ENCODE assay signal across 9 cellular contexts in the genomic region with DNA sequence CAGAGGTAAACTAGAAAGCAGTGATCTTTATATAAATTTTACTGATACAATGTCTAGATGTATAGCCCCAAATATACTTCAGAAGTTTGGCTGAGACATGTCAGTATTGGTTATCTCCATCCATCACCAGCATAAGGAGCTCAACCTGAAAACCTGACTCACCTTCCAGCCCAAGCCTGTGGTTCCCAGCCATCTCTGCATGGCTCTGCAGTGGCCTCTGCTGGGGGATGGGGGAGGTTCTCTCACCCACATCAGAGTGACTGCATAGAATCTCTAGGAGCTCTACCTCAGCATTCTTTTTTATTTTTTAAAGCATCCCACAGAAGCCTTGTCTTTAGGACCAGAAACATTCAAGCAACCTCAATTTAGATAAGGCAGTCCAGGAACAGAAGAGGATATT. TPM values are rescaled to one million over a fixed set of nuclear protein-coding genes. Genes with fewer than 3 reads are reported as not detected.
DNase-seq lines count a peak whose midpoint lies in the region; ATAC-seq and TF ChIP-seq lines count a peak whose summit lies in the region.
"Had no signal": no experiment of that assay in that cellular context is flagged by ENCODE, and none has a peak within 500 bp of the region (broad histone marks: within the 10 kb centered on the region; RNA-seq: fewer than 3 reads in every experiment).

No MANE protein-coding gene starts in this region.

- H3K4me1 Mint-ChIP-seq in CD8-positive, alpha-beta memory T cell: peaks cover 79 to 99% (median 93%) of the 10 kb centered on the region in 3 donors

- H3K4me1 ChIP-seq in CD8-positive, alpha-beta memory T cell (ENCODE audit: insufficient read depth, low read length): peaks cover 63% of the 10 kb centered on the region

- no peaks in the 10 kb centered on the region for H3K27me3 ChIP-seq in CD8-positive, alpha-beta memory T cell (ENCODE audit: insufficient read depth, low read length, poor library complexity, severe bottlenecking)
- no peaks in the 10 kb centered on the region for H3K27me3 ChIP-seq in kidney epithelial cell (ENCODE audit: control insufficient read depth, insufficient read depth, low read length)

- peak; percentile 42 to 82 (median 54) for DNase-seq in CD8-positive, alpha-beta memory T cell
- DNase-seq in GM19240 (ENCODE audit: insufficient read length, low spot score): peak; percentile 57
- DNase-seq in SW480 (ENCODE audit: low spot score): peak; percentile 68
- DNase-seq in activated naive CD8-positive, alpha-beta T cell treated with anti-CD3 and anti-CD28 coated beads, Interleukin-2, amount 50 U/mL, for 16 hours (ENCODE audit: low read depth, low spot score): peak; percentile 66
- peak; percentile 48 for DNase-seq in kidney epithelial cell (ENCODE audit: low read depth)
- DNase-seq in stimulated activated CD8-positive, alpha-beta memory T cell treated with anti-CD3 and anti-CD28 coated beads, Interleukin-15, amount 100 ng/mL, for 48 hours (ENCODE audit: low read depth in 2 of 2): peak; percentile 72 to 76
- DNase-seq in NCI-H774 (lab: John Stamatoyannopoulos, UW): no peak

- ATAC-seq in HG03432 (IDR thresholded peaks at IDR 0.05; ENCODE audit: unreplicated experiment): peak; percentile 89

- peaks cover 0 to 5% (median 1%) of the 10 kb centered on the region in 3 donors for H3K36me3 Mint-ChIP-seq in CD8-positive, alpha-beta memory T cell

- no peak overlapping the region for H3K27ac ChIP-seq in CD8-positive, alpha-beta memory T cell (ENCODE audit: low read depth, low read length)

- no peak overlapping the region for H3K4me3 ChIP-seq in CD8-positive, alpha-beta memory T cell (ENCODE audit: low read length)
- H3K4me3 ChIP-seq in kidney epithelial cell (ENCODE audit: low read depth, low read length): no peak overlapping the region

- H3K9me3 Mint-ChIP-seq in CD8-positive, alpha-beta memory T cell: peaks cover 0 to 2% (median 0%) of the 10 kb centered on the region in 5 donors

- H3K36me3 ChIP-seq in CD8-positive, alpha-beta memory T cell (ENCODE audit: insufficient read depth, low read length): no peaks in the 10 kb centered on the region
- H3K36me3 ChIP-seq in kidney epithelial cell (ENCODE audit: control insufficient read depth, insufficient read depth, low read length): no peaks in the 10 kb centered on the region

- peaks cover 0 to 2% of the 10 kb centered on the region in 2 donors for H3K27me3 Mint-ChIP-seq in CD8-positive, alpha-beta memory T cell

- CTCF ChIA-PET in CD8-positive, alpha-beta memory T cell (lab: Charles Lee): interaction anchor here (0.5 to 5.2 kb wide), 24 partner anchors 8 to 287 kb away, joined by 3 to 24 read pairs (median 5); a partner anchor contains a TSS

- peak overlapping the region in 7 of 8 donors; percentile 6 to 61 (median 43) for H3K27ac Mint-ChIP-seq in CD8-positive, alpha-beta memory T cell

- POLR2A ChIA-PET in CD8-positive, alpha-beta memory T cell (lab: Charles Lee): interaction anchor here (0.5 to 1.1 kb wide), 3 partner anchors 20 to 28 kb away, joined by 3 to 6 read pairs (median 3); no protein-coding TSS in a partner anchor

- peak; percentile 77 for TF ChIP-seq CTCF in kidney epithelial cell (IDR thresholded peaks at IDR 0.05; ENCODE audit: insufficient read depth, low read length, poor library complexity, severe bottlenecking)

- no peaks in the 10 kb centered on the region for H3K9me3 ChIP-seq in CD8-positive, alpha-beta memory T cell (ENCODE audit: low read length)

- H3K4me3 Mint-ChIP-seq in CD8-positive, alpha-beta memory T cell: peak overlapping the region in 6 of 7 donors; percentile 6 to 76 (median 28)

RNA-seq across cellular contexts. Expression of a gene that starts 27.3 kb away (rescaled TPM):
- 100 to 1,000 TPM; 189 to 192 TPM for total RNA-seq in CD8-positive, alpha-beta memory T cell
- polyA plus RNA-seq in CD8-positive, alpha-beta memory T cell: 12.6 TPM
- 66.9 and 72.2 TPM in 2 replicates for total RNA-seq in kidney epithelial cell

RNA-seq across cellular contexts. Expression of a gene that starts 54.3 kb away (rescaled TPM):
- total RNA-seq in CD8-positive, alpha-beta memory T cell: not detected
- not detected for polyA plus RNA-seq in CD8-positive, alpha-beta memory T cell
- total RNA-seq in kidney epithelial cell: not detected in 2 replicates
- total RNA-seq: T-helper 1 cell treated with Interleukin-12 subunit alpha and Interleukin-12 subunit beta and Interleukin-4 antibody, amounts not matched to agents 30 ng/mL and 1 ng/mL, for 36 hours had no signal
